ENCODE assay signal across 10 cellular contexts in the genomic region with DNA sequence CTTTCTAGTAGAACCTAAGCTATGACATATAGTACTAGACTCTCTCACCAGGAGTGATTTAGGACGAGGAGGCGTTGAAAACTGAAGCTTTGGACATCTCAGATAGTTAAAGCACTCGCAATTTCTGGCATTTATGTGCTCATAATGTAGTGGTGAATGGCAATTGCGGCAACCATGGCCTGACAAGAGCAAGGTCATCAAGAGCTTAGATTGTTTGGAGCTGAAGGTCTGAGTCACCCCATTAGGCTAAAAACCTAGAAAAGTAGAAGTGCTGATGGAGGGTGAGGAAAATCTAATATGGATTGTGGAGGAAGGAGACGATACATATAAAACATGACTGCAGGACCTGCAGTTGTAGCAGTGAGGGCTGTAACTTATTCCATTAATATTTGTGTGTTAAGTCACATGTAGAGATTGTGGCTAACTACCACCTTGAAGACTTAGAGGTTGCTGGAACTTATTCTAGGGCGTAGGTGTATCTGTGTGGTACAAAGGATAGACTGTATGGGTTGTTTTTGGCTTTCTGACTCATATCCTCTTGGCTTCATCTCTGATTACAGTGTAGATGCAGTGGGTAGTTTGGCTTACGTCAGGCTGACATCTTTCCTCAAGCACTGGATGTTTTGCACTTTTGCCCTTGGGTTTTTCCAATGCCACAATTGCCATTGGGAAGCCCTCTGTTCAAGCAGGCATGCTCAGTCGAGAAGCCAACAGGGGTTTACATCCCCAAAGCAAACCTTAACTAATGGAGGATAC.
DNase-seq lines count a peak whose midpoint lies in the region; ATAC-seq, FAIRE-seq and TF ChIP-seq lines count a peak whose summit lies in the region.
"Had no signal": no experiment of that assay in that cellular context is flagged by ENCODE, and none has a peak within 500 bp of the region (broad histone marks: within the 10 kb centered on the region; RNA-seq: fewer than 3 reads in every experiment).

No MANE protein-coding gene starts in this region.

- H3K27ac Mint-ChIP-seq in HFFc6: peak overlapping the region; percentile 38; the same call in 1 of the 2 replicates
- H3K27ac Mint-ChIP-seq in activated naive CD8-positive, alpha-beta T cell: peak overlapping the region; percentile 41
- H3K27ac Mint-ChIP-seq: nephron progenitor cell had no signal

- no peaks in the 10 kb centered on the region for H3K27me3 ChIP-seq in kidney epithelial cell (ENCODE audit: control insufficient read depth, insufficient read depth, low read length)

- ATAC-seq in A549 (peak; percentile 96 to 99), HG03196 (IDR thresholded peaks at IDR 0.05; ENCODE audit: unreplicated experiment) (no peak)

- H3K27me3 Mint-ChIP-seq in HFFc6 (ENCODE audit: insufficient read depth): no peaks in the 10 kb centered on the region
- peaks cover 2% of the 10 kb centered on the region for H3K27me3 Mint-ChIP-seq in activated naive CD8-positive, alpha-beta T cell

- peak in 1 of 2 experiments; percentile 90 for DNase-seq in A549 (ENCODE audit: low read depth in 1 of 2, low spot score in 1 of 2)
- peak; percentile 39 for DNase-seq in HFFc6
- DNase-seq in kidney epithelial cell (ENCODE audit: low read depth): peak; percentile 53
- no peak for DNase-seq in cerebellar nuclear complex (lab: John Stamatoyannopoulos, UW)
- DNase-seq in Ammon's horn (ENCODE audit: low spot score): no peak
- DNase-seq in GM13976 (ENCODE audit: low spot score): no peak
- DNase-seq: glutamatergic neuron, nephron progenitor cell had no signal

- TF ChIP-seq EP300 in A549 (IDR thresholded peaks at IDR 0.05): peak; percentile 80 to 87; a peak in 4 of 5 replicates

- TF ChIP-seq CTCF in A549 (IDR thresholded peaks at IDR 0.05): no peak
- no peak for TF ChIP-seq CTCF in HFFc6 (IDR thresholded peaks at IDR 0.05)
- TF ChIP-seq CTCF in kidney epithelial cell (IDR thresholded peaks at IDR 0.05; ENCODE audit: insufficient read depth, low read length, poor library complexity, severe bottlenecking): no peak
- no peak for TF ChIP-seq CTCF in GM13976 (IDR thresholded peaks at IDR 0.05; ENCODE audit: borderline replicate concordance, control extremely low read depth, extremely low read depth, insufficient read depth, missing control alignments)

- no peaks in the 10 kb centered on the region for H3K9me3 Mint-ChIP-seq in HFFc6
- H3K9me3 Mint-ChIP-seq in activated naive CD8-positive, alpha-beta T cell (ENCODE audit: low read depth): no peaks in the 10 kb centered on the region
- H3K9me3 Mint-ChIP-seq: nephron progenitor cell had no signal

- no peak for TF ChIP-seq POLR2A in A549 (IDR thresholded peaks at IDR 0.05; ENCODE audit: low read length)

- H3K27ac ChIP-seq in A549: peak overlapping the region; percentile 80 to 87

- H3K4me2 ChIP-seq in A549: peak overlapping the region; percentile 49

- H3K4me1 Mint-ChIP-seq in HFFc6 (ENCODE audit: low read depth): peaks cover 44% of the 10 kb centered on the region
- peaks cover 25% of the 10 kb centered on the region for H3K4me1 Mint-ChIP-seq in activated naive CD8-positive, alpha-beta T cell (ENCODE audit: low read depth)
- H3K4me1 Mint-ChIP-seq: nephron progenitor cell had no signal

- no peak overlapping the region; the same call in 2 of the 3 replicates for H3K4me3 ChIP-seq in A549
- H3K4me3 ChIP-seq in kidney epithelial cell (ENCODE audit: low read depth, low read length): no peak overlapping the region

- CTCF ChIA-PET in A549 (lab: Yijun Ruan, JAX): interaction anchor here (0.6 to 2.6 kb wide), 5 partner anchors 9 to 332 kb away, joined by 3 to 11 read pairs (median 4); no protein-coding TSS in a partner anchor

- peak; percentile 85 for FAIRE-seq in A549 (lab: Jason Lieb, UNC)

- H3K4me1 ChIP-seq in A549: peaks cover 66% of the 10 kb centered on the region

- H3K9me3 ChIP-seq in A549: no peaks in the 10 kb centered on the region

- POLR2A ChIA-PET in A549 (lab: Yijun Ruan, JAX): interaction anchor here (0.7 to 2.1 kb wide), 4 partner anchors 10 to 91 kb away, joined by 3 to 6 read pairs (median 4); no protein-coding TSS in a partner anchor

- peak overlapping the region; percentile 3; the same call in 1 of the 2 replicates for H3K4me3 Mint-ChIP-seq in HFFc6
- H3K4me3 Mint-ChIP-seq in activated naive CD8-positive, alpha-beta T cell: no peak overlapping the region
- H3K4me3 Mint-ChIP-seq: nephron progenitor cell had no signal

- in situ Hi-C loops in GM13976 (cut with MboI; ENCODE audit: low sequenced_read_pairs, unreplicated experiment): no loop called here

- no peaks in the 10 kb centered on the region for H3K36me3 Mint-ChIP-seq in HFFc6 (ENCODE audit: low read depth)
- no peaks in the 10 kb centered on the region for H3K36me3 Mint-ChIP-seq in activated naive CD8-positive, alpha-beta T cell

- 34% methylated on average over 8 of the region's 8 CpGs for WGBS in A549 (ENCODE audit: missing lambda C conversion rate)

- H3K36me3 ChIP-seq in kidney epithelial cell (ENCODE audit: control insufficient read depth, insufficient read depth, low read length): no peaks in the 10 kb centered on the region

- TF ChIP-seq RAD21 in A549 (conservative IDR thresholded peaks at IDR 0.05 in 1 of 2, IDR thresholded peaks at IDR 0.05 in 1 of 2): peak; percentile 9 to 25; a peak in 1 of 5 replicates

TF ChIP-seq in A549, 52 proteins besides CTCF, POLR2A, EP300 and RAD21 (continues in another document):
- TF ChIP-seq CEBPB (IDR thresholded peaks at IDR 0.05) (peak; percentile 22 to 29; a peak in 1 of 4 replicates), ZFP36 (IDR thresholded peaks at IDR 0.05; ENCODE audit: borderline replicate concordance, partially characterized antibody) (no peak), MYC (IDR thresholded peaks at IDR 0.05; ENCODE audit: borderline replicate concordance, low read length) (no peak), RCOR1 (IDR thresholded peaks at IDR 0.05; ENCODE audit: low read depth, low read length) (no peak), PHF8 (IDR thresholded peaks at IDR 0.05; ENCODE audit: borderline replicate concordance, low read depth) (no peak), CBX8 (IDR thresholded peaks at IDR 0.05) (no peak), JUN (IDR thresholded peaks at IDR 0.05) (peak; percentile 50 to 85; a peak in 4 of 5 replicates), JUNB (IDR thresholded peaks at IDR 0.05) (peak; percentile 84), MAFK (IDR thresholded peaks at IDR 0.05; ENCODE audit: partially characterized antibody) (no peak), ESRRA (IDR thresholded peaks at IDR 0.05; ENCODE audit: borderline replicate concordance, low read length) (peak; percentile 37; the same call in 1 of the 2 replicates), FOXS1 (CRISPR knock-in tag; IDR thresholded peaks at IDR 0.05) (no peak), TP53 (CRISPR knock-in tag; IDR thresholded peaks at IDR 0.05) (no peak), HEYL (CRISPR knock-in tag; IDR thresholded peaks at IDR 0.05) (0 out of 2 replicates have a peak, but pooled peaks have one; percentile 19), ZC3H11A (IDR thresholded peaks at IDR 0.05) (no peak), POLR2AphosphoS2 (conservative IDR thresholded peaks at IDR 0.05; ENCODE audit: low read length) (no peak), HOXB13 (CRISPR knock-in tag; IDR thresholded peaks at IDR 0.05; ENCODE audit: low read depth) (no peak), RFX5 (IDR thresholded peaks at IDR 0.05) (no peak)
- TF ChIP-seq, protein P1, sequence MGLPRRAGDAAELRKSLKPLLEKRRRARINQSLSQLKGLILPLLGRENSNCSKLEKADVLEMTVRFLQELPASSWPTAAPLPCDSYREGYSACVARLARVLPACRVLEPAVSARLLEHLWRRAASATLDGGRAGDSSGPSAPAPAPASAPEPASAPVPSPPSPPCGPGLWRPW (IDR thresholded peaks at IDR 0.05): no peak
- TF ChIP-seq, protein P2, sequence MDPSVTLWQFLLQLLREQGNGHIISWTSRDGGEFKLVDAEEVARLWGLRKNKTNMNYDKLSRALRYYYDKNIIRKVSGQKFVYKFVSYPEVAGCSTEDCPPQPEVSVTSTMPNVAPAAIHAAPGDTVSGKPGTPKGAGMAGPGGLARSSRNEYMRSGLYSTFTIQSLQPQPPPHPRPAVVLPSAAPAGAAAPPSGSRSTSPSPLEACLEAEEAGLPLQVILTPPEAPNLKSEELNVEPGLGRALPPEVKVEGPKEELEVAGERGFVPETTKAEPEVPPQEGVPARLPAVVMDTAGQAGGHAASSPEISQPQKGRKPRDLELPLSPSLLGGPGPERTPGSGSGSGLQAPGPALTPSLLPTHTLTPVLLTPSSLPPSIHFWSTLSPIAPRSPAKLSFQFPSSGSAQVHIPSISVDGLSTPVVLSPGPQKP (IDR thresholded peaks at IDR 0.05; ENCODE audit: low read depth, low read length): no peak
- TF ChIP-seq, protein P3, sequence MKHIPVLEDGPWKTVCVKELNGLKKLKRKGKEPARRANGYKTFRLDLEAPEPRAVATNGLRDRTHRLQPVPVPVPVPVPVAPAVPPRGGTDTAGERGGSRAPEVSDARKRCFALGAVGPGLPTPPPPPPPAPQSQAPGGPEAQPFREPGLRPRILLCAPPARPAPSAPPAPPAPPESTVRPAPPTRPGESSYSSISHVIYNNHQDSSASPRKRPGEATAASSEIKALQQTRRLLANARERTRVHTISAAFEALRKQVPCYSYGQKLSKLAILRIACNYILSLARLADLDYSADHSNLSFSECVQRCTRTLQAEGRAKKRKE (CRISPR knock-in tag; IDR thresholded peaks at IDR 0.05; ENCODE audit: low read depth): 0 out of 2 replicates have a peak, but pooled peaks have one; percentile 26

Comparison
In these comparisons a context has a peak if more than half of its experiments do, and no peak if none do; other contexts are left out.
1. DNase-seq: peak in HFFc6 (single experiment) and kidney epithelial cell (single experiment); none in cerebellar nuclear complex (0 of 2), Ammon's horn (single experiment) and GM13976 (single experiment).